In the genomic region with DNA sequence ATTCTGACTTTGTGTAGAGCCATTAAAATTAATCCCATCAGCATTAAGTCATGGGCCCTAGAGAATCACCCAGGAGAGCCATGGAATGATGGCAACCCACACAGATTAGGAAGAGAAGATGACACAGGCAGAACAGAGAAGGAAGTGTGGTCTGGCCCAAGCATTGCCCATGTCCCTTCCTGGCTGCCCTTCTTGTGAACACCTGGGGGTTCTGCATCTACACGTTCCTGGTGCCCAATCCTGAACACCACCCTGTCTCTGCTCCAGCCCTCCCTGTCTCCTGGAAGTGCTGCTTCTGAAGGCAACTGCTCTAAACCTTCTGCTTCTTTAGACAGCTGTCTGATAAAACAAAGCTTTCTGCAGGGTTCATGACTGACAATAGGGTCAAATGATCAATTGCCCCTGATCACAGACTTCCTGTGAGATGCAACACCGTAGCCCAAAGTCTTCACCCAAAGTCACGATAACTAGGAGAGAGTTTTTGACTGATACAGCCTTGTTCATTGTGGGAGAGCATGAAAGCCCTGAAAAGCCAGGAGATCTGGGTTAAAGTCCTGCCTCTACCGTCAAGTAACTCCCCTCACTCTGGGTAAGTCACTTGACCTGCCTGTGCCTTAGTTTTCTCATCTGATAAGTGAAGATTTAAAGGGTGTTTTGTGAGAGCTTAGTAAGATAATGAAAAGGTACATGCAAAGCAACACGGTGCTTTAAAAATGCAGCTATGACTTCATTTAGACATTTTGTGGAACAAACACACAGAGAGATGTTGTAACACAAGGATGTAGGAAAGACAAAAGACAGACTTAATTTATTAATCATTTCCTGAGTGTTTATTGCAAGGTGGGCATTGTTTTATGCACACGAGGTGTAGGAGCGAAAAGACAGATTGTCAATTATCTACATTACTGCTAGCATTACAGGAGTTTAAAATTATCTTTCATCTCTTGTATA, we compare ENCODE assay signal across 2 cellular contexts.
TF ChIP-seq lines count a peak whose summit lies in the region.

No MANE protein-coding gene starts in this region.

TF ChIP-seq in SK-N-SH, 30 proteins besides CTCF, POLR2A, EP300 and RAD21:
- TF ChIP-seq POLR2AphosphoS5 (IDR thresholded peaks at IDR 0.05; ENCODE audit: low read depth, low read length) (no peak), JUND (IDR thresholded peaks at IDR 0.05) (no peak), GABPA (IDR thresholded peaks at IDR 0.05; ENCODE audit: low read depth) (no peak), FOXJ3 (CRISPR knock-in tag; IDR thresholded peaks at IDR 0.05) (no peak), RCOR1 (IDR thresholded peaks at IDR 0.05; ENCODE audit: low read length) (no peak)
- TF ChIP-seq, protein P1, sequence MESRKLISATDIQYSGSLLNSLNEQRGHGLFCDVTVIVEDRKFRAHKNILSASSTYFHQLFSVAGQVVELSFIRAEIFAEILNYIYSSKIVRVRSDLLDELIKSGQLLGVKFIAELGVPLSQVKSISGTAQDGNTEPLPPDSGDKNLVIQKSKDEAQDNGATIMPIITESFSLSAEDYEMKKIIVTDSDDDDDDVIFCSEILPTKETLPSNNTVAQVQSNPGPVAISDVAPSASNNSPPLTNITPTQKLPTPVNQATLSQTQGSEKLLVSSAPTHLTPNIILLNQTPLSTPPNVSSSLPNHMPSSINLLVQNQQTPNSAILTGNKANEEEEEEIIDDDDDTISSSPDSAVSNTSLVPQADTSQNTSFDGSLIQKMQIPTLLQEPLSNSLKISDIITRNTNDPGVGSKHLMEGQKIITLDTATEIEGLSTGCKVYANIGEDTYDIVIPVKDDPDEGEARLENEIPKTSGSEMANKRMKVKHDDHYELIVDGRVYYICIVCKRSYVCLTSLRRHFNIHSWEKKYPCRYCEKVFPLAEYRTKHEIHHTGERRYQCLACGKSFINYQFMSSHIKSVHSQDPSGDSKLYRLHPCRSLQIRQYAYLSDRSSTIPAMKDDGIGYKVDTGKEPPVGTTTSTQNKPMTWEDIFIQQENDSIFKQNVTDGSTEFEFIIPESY (IDR thresholded peaks at IDR 0.05; ENCODE audit: borderline replicate concordance, low read depth) = no peak
- TF ChIP-seq, protein P2, sequence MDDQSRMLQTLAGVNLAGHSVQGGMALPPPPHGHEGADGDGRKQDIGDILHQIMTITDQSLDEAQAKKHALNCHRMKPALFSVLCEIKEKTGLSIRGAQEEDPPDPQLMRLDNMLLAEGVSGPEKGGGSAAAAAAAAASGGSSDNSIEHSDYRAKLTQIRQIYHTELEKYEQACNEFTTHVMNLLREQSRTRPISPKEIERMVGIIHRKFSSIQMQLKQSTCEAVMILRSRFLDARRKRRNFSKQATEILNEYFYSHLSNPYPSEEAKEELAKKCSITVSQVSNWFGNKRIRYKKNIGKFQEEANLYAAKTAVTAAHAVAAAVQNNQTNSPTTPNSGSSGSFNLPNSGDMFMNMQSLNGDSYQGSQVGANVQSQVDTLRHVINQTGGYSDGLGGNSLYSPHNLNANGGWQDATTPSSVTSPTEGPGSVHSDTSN (IDR thresholded peaks at IDR 0.05) = no peak

TF ChIP-seq in SK-N-SH treated with all-trans-retinoic acid at 6 μM for 48 hours, 23 proteins besides CTCF, POLR2A, EP300 and RAD21:
- TF ChIP-seq BACH2 (CRISPR knock-in tag; IDR thresholded peaks at IDR 0.05; ENCODE audit: borderline replicate concordance) = no peak
- TF ChIP-seq RARB (CRISPR knock-in tag; IDR thresholded peaks at IDR 0.05) = no peak
- no peak for TF ChIP-seq GLIS3 (CRISPR knock-in tag; IDR thresholded peaks at IDR 0.05)
TF ChIP-seq in SK-N-SH treated with all-trans-retinoic acid at 6 μM for 48 hours: peak in this region for 0.
